In the genomic region with DNA sequence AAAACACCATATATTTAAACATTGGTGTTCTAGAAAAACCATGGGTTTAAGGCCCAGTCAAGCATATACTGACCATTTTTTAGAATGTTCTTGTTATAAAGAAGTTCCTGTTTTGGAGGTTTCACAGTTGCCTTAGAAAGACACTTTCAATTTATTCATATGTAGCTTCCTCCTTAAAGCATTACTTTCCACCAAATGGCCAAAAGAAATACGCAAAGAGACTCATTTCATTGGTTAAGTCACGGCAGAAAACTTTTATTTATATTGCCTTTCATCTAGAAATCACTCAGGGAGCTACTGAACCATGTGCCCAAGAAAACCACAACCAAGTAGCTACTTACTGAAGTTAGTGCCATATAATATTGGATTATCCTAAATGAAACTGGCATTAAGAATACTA, we compare ENCODE assay signal across 10 cellular contexts. TPM values are rescaled to one million over a fixed set of nuclear protein-coding genes. Genes with fewer than 3 reads are reported as not detected.
DNase-seq lines count a peak whose midpoint lies in the region; ATAC-seq, FAIRE-seq and TF ChIP-seq lines count a peak whose summit lies in the region.
"Had no signal": no experiment of that assay in that cellular context is flagged by ENCODE, and none has a peak within 500 bp of the region (broad histone marks: within the 10 kb centered on the region; RNA-seq: fewer than 3 reads in every experiment).

No MANE protein-coding gene starts in this region.

- H3K9me3 ChIP-seq in mucosa of descending colon (no peaks in the 10 kb centered on the region), PC-3 (ENCODE audit: low read length) (no peaks in the 10 kb centered on the region)

- DNase-seq in mucosa of descending colon: no peak
- DNase-seq in Kasumi-1 (lab: John Stamatoyannopoulos, UW): no peak
- DNase-seq in PC-3: no peak
- no peak for DNase-seq in H54 (ENCODE audit: insufficient read length, low spot score)
- no peak for DNase-seq in RWPE1 (ENCODE audit: low spot score)
- DNase-seq: effector memory CD4-positive, alpha-beta T cell had no signal

- no peak overlapping the region for H2AFZ ChIP-seq in PC-3 (ENCODE audit: low read length)

- BruUV-seq in PC-3 (replicated peaks; lab: Mats Ljungman, UMichigan): no TSS peak

- ATAC-seq in GM18867 (IDR thresholded peaks at IDR 0.05; ENCODE audit: unreplicated experiment): peak; percentile 97
- peak; percentile 93 for ATAC-seq in GM21717 (IDR thresholded peaks at IDR 0.05; ENCODE audit: unreplicated experiment)
- ATAC-seq in HG03439 (IDR thresholded peaks at IDR 0.05; ENCODE audit: unreplicated experiment): peak; percentile 96
- ATAC-seq in mucosa of descending colon: peak; percentile 51
- ATAC-seq in PC-3: no peak
- ATAC-seq: SK-N-SH treated with all-trans-retinoic acid at 6 μM for 48 hours had no signal

- no peaks in the 10 kb centered on the region for H3K79me2 ChIP-seq in PC-3 (ENCODE audit: low read length)

- no peaks in the 10 kb centered on the region for H3K9me2 ChIP-seq in PC-3 (replicated peaks; ENCODE audit: low read length)

- CTCF ChIA-PET in PC-3 (lab: Charles Lee): no interaction called here
- CTCF ChIA-PET in RWPE1 (lab: Yijun Ruan, JAX): interaction anchor here (0.9 kb wide), 1 partner anchor 47 kb away, joined by 3 read pairs; no protein-coding TSS in a partner anchor

- H3K4me2 ChIP-seq in PC-3 (ENCODE audit: low read length): no peak overlapping the region

- H3K36me3 ChIP-seq in mucosa of descending colon (ENCODE audit: low read depth) (no peaks in the 10 kb centered on the region), PC-3 (ENCODE audit: low read depth, low read length) (no peaks in the 10 kb centered on the region)

- H3K27ac ChIP-seq in PC-3 (ENCODE audit: low read length) (no peak overlapping the region), RWPE1 (no peak overlapping the region)

- no peaks in the 10 kb centered on the region for H3K4me1 ChIP-seq in mucosa of descending colon (ENCODE audit: low read depth)
- H3K4me1 ChIP-seq in PC-3 (ENCODE audit: insufficient read depth, low read length): no peaks in the 10 kb centered on the region

- intact Hi-C loops in mucosa of descending colon (cut with DNase I, micrococcal nuclease): no loop called here
- intact Hi-C loops in PC-3 (cut with micrococcal nuclease): no loop called here

- POLR2A ChIA-PET in PC-3 (lab: Charles Lee; ENCODE audit: unreplicated experiment): no interaction called here
- POLR2A ChIA-PET in RWPE1 (lab: Yijun Ruan, JAX; ENCODE audit: low non-redundant PET): no interaction called here

- no peak overlapping the region for H3K4me3 ChIP-seq in mucosa of descending colon
- no peak overlapping the region for H3K4me3 ChIP-seq in PC-3 (ENCODE audit: low read length)

- TF ChIP-seq POLR2A in H54 (IDR thresholded peaks at IDR 0.05; ENCODE audit: low read depth, low read length): no peak

- H3K9ac ChIP-seq in PC-3 (ENCODE audit: low read length): no peak overlapping the region

- H3K27me3 ChIP-seq in PC-3 (ENCODE audit: low read length): peaks cover 51% of the 10 kb centered on the region

- no peaks in the 10 kb centered on the region for H3F3A ChIP-seq in PC-3 (ENCODE audit: low read length, unreplicated experiment)

- no peak for TF ChIP-seq CTCF in mucosa of descending colon (IDR thresholded peaks at IDR 0.05)
- TF ChIP-seq CTCF in PC-3 (conservative IDR thresholded peaks at IDR 0.05; ENCODE audit: low read depth, low read length): no peak
- TF ChIP-seq CTCF in RWPE1 (conservative IDR thresholded peaks at IDR 0.05; ENCODE audit: low read depth): no peak

- no peak for FAIRE-seq in H54 (lab: Jason Lieb, UNC)

- no peaks in the 10 kb centered on the region for H4K20me1 ChIP-seq in PC-3 (ENCODE audit: low read length)

RNA-seq across cellular contexts. Expression of gene MYBPC1, which starts 40.0 kb away (rescaled TPM):
- 10 to 100 TPM in 2 of 3 donors, 1 to 10 TPM in 1; 9.3 to 12.6 (median 10.0) TPM for total RNA-seq in mucosa of descending colon
- total RNA-seq in PC-3 (2014; rRNA removed): not detected in 2 replicates

Comparison
In these comparisons a context has a peak if more than half of its experiments do, and no peak if none do; other contexts are left out.
1. RNA of gene MYBPC1, which starts 40.0 kb away (total RNA-seq): 9.3 to 12.6 TPM in mucosa of descending colon; not detected in PC-3; every median in the first group is over 10 times any median in the second.